8 cellular contexts compared by ENCODE assay signal in the genomic region with DNA sequence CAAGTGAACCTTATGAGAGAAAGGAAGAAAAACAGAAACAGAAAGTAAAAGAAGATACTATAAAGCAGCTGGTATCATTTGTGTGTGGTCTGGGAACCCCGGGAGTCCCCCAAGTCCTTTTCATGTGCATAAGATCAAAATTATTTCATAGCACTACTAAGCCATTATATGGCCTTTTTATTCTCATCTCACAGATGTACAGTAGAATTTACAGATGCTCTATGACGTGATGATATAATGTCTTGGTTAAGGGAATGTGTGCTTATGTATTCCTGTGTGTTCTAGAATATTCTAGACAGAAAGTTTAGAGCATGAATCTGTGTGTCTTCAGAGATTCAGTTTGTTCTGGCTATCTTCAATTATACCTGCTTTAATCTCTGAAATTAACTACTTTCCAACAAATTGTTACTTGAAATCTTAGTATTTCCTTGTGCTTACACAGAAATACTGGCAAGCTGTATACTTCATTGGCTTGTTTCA. TPM values are rescaled to one million over a fixed set of nuclear protein-coding genes. Genes with fewer than 3 reads are reported as not detected.
DNase-seq lines count a peak whose midpoint lies in the region; ATAC-seq and TF ChIP-seq lines count a peak whose summit lies in the region.
"Had no signal": no experiment of that assay in that cellular context is flagged by ENCODE, and none has a peak within 500 bp of the region (broad histone marks: within the 10 kb centered on the region; RNA-seq: fewer than 3 reads in every experiment).

No MANE protein-coding gene starts in this region.

- peaks cover 0 to 11% (median 0%) of the 10 kb centered on the region in 12 donors for H3K4me1 ChIP-seq in heart left ventricle

- H3K4me3 ChIP-seq in heart left ventricle = no peak overlapping the region

- 82 to 86% (median 85%) methylated on average over 2 of the region's 2 CpGs for WGBS in heart left ventricle, 4 donors

- no peaks in the 10 kb centered on the region for H3K27me3 ChIP-seq in heart left ventricle

- DNase-seq in memory B cell (ENCODE audit: low spot score in 2 of 2) = no peak
- DNase-seq in AG20443 (ENCODE audit: low spot score) = no peak
- DNase-seq in NCI-H226 = no peak
- no peak for DNase-seq in heart left ventricle
- DNase-seq: NCI-H82 had no signal

- H3K9me3 Mint-ChIP-seq in memory B cell = no peaks in the 10 kb centered on the region

- H3K36me3 Mint-ChIP-seq in memory B cell = no peaks in the 10 kb centered on the region

- H3K27ac ChIP-seq in heart left ventricle = peak overlapping the region in 1 of 12 donors; percentile 32

- peaks cover 0 to 89% (median 75%) of the 10 kb centered on the region in 9 donors for H3K36me3 ChIP-seq in heart left ventricle

- ATAC-seq in GM18868 (IDR thresholded peaks at IDR 0.05; ENCODE audit: unreplicated experiment) (peak; percentile 89), GM21528 (IDR thresholded peaks at IDR 0.05; ENCODE audit: low FRiP score, unreplicated experiment) (peak; percentile 79), HG03571 (IDR thresholded peaks at IDR 0.05; ENCODE audit: unreplicated experiment) (peak; percentile 64), memory B cell (ENCODE audit: low read depth) (peak; percentile 99), heart left ventricle (no peak)

- no peak for TF ChIP-seq CTCF in heart left ventricle (IDR thresholded peaks at IDR 0.05)

- no peak for TF ChIP-seq POLR2A in heart left ventricle (IDR thresholded peaks at IDR 0.05)

- H3K9me3 ChIP-seq in heart left ventricle = no peaks in the 10 kb centered on the region

- intact Hi-C loops in heart left ventricle (cut with DNase I) = no loop called here

- H3K27me3 Mint-ChIP-seq in memory B cell = no peaks in the 10 kb centered on the region

- H3K4me1 Mint-ChIP-seq in memory B cell = peaks cover 15% of the 10 kb centered on the region

- H3K27ac Mint-ChIP-seq in memory B cell = no peak overlapping the region

- H3K4me3 Mint-ChIP-seq in memory B cell = peak overlapping the region; percentile 4

RNA-seq across cellular contexts. Expression of a gene that starts 8.6 kb away (rescaled TPM):
- total RNA-seq in heart left ventricle = 100 to 1,000 TPM in 2 of 9 donors, 10 to 100 TPM in 7; 48.7 to 169 (median 81.2) TPM
- polyA plus RNA-seq in heart left ventricle = 10 to 100 TPM; 38.5 to 39.5 TPM

RNA-seq across cellular contexts. Expression of a gene that starts 15.8 kb away (rescaled TPM):
- 100 to 1,000 TPM in 4 of 9 donors, 10 to 100 TPM in 5; 42.3 to 153 (median 99.0) TPM for total RNA-seq in heart left ventricle
- polyA plus RNA-seq in heart left ventricle = 100 to 1,000 TPM in 1 of 2 donors, 10 to 100 TPM in 1; 50.8 to 155 TPM

RNA-seq across cellular contexts. Expression of a gene that starts 24.2 kb away (rescaled TPM):
- total RNA-seq in heart left ventricle = 100 to 1,000 TPM; 177 to 259 (median 222) TPM
- 100 to 1,000 TPM; 220 to 288 TPM for polyA plus RNA-seq in heart left ventricle

RNA-seq across cellular contexts. Expression of a gene that starts 24.4 kb away (rescaled TPM):
- 10 to 100 TPM; 11.2 to 23.5 (median 18.0) TPM for total RNA-seq in heart left ventricle
- polyA plus RNA-seq in heart left ventricle = 10 to 100 TPM; 16.6 to 17.4 TPM

RNA-seq across cellular contexts. Expression of a gene that starts 27.8 kb away (rescaled TPM):
- total RNA-seq in heart left ventricle = 10 to 100 TPM in 6 of 9 donors, 1 to 10 TPM in 3; 5.5 to 19.6 (median 11.4) TPM
- polyA plus RNA-seq in heart left ventricle = 1 to 10 TPM; 3.6 to 6.6 TPM

Comparison
In these comparisons a context has a peak if more than half of its experiments do, and no peak if none do; other contexts are left out.
1. ATAC-seq: peak in GM18868 (single experiment), GM21528 (single experiment), HG03571 (single experiment) and memory B cell (single experiment); none in heart left ventricle (0 of 4).